In the genomic region with DNA sequence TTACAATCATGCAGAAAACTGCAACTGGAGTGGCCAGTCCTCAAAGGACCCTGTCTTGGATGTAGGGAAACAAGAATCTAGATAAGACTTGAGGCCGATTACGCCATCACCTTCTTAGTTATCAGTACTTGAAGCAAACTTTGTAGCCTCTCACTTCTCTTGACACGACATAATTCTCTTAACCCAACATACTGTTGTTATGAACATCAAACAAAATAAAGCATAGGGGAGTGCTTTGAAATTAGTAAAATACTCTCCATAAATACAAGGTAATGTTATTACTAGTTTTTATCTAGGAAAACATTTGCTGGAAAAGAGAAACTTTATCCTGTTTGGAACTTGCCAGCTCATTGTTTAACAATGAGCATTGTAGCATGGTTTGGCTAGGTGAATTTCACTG, we compare ENCODE assay signal across 16 cellular contexts.
DNase-seq lines count a peak whose midpoint lies in the region.
"Had no signal": no experiment of that assay in that cellular context is flagged by ENCODE, and none has a peak within 500 bp of the region (broad histone marks: within the 10 kb centered on the region; RNA-seq: fewer than 3 reads in every experiment).

No MANE protein-coding gene starts in this region.

- DNase-seq in NCI-H226 = peak; percentile 12
- peak; percentile 55 to 87 for DNase-seq in dermis microvascular lymphatic vessel endothelial cell (ENCODE audit: low read depth in 2 of 2)
- DNase-seq in glomerular endothelial cell (ENCODE audit: extremely low read depth, low read depth, low spot score) = peak; percentile 56
- no peak for DNase-seq in nucleus accumbens (lab: John Stamatoyannopoulos, UW)
- no peak for DNase-seq in NCI-H1092 (lab: John Stamatoyannopoulos, UW)
- DNase-seq in NCI-H82 (lab: John Stamatoyannopoulos, UW) = no peak
- DNase-seq in CD1c-positive myeloid dendritic cell (ENCODE audit: extremely low spot score) = no peak
- DNase-seq: 8988T; CD8-positive, alpha-beta T cell; DMS 273 treated with DMSO at 0.1 percent for 48 hours; DMS53; DND-41; EL; GOT3; H7; HFFc6 had no signal

Comparison
In these comparisons a context has a peak if more than half of its experiments do, and no peak if none do; other contexts are left out.
1. DNase-seq: peak in NCI-H226 (single experiment), dermis microvascular lymphatic vessel endothelial cell (2 of 2) and glomerular endothelial cell (single experiment); none in nucleus accumbens (0 of 56), NCI-H1092 (single experiment), NCI-H82 (single experiment) and CD1c-positive myeloid dendritic cell (single experiment).